ENCODE assay signal across 13 cellular contexts in the genomic region with DNA sequence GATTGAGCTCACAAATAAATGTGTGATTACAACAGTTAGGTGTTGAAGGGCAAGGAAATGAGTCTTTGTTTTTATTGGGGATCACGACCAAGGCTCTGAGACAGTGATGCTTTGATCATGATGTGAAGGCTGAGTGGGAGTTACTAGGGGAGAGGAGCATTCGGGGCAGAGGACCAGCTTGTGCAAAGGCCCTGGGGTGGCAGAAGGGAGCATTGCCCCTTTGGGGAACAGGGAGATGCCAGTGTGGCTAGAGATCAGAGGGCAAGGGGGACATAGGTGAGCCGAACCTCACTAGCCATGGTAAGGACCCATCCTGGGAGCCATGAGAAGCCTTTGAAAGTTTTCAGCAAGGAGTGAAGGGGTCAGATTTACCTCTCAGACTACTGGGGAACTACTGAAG. TPM values are rescaled to one million over a fixed set of nuclear protein-coding genes. Genes with fewer than 3 reads are reported as not detected.
DNase-seq lines count a peak whose midpoint lies in the region.
"Had no signal": no experiment of that assay in that cellular context is flagged by ENCODE, and none has a peak within 500 bp of the region (broad histone marks: within the 10 kb centered on the region; RNA-seq: fewer than 3 reads in every experiment).

No MANE protein-coding gene starts in this region.

- DNase-seq in T-helper 2 cell treated with Interferon-gamma antibody and Interleukin-4, amounts not matched to agents 5 μg/mL and 100 μg/mL, for 36 hours (ENCODE audit: low spot score) = no peak
- DNase-seq in T-helper 2 cell = no peak
- peak; percentile 19 for DNase-seq in NCI-H460 (ENCODE audit: extremely low read depth, low read depth)
- DNase-seq in posterior vena cava (ENCODE audit: low spot score) = peak; percentile 63
- DNase-seq in amniotic stem cell (lab: John Stamatoyannopoulos, UW) = no peak
- no peak for DNase-seq in NOMO-1 treated with dmso at 0.1 percent for 144 hours (lab: John Stamatoyannopoulos, UW; ENCODE audit: unreplicated experiment)
- DNase-seq: Caco-2; CD4-positive, CD25-positive, alpha-beta regulatory T cell; CD8-positive, alpha-beta T cell; DMS153; DND-41; GOT3 had no signal

- intact Hi-C loops in posterior vena cava (cut with DNase I) = no loop called here

- H3K4me1 Mint-ChIP-seq in T-helper 2 cell treated with Interferon-gamma antibody and Interleukin-4, amounts not matched to agents 5 μg/mL and 100 μg/mL, for 36 hours (ENCODE audit: low read depth) = peaks cover 17% of the 10 kb centered on the region

- peaks cover 33% of the 10 kb centered on the region for H3K36me3 Mint-ChIP-seq in T-helper 2 cell treated with Interferon-gamma antibody and Interleukin-4, amounts not matched to agents 5 μg/mL and 100 μg/mL, for 36 hours (ENCODE audit: low read depth)
- H3K36me3 Mint-ChIP-seq: CD4-positive, CD25-positive, alpha-beta regulatory T cell; CD8-positive, alpha-beta T cell had no signal

- H3K9me3 Mint-ChIP-seq in T-helper 2 cell treated with Interferon-gamma antibody and Interleukin-4, amounts not matched to agents 5 μg/mL and 100 μg/mL, for 36 hours = peaks cover 4% of the 10 kb centered on the region

- H3K27ac Mint-ChIP-seq in T-helper 2 cell treated with Interferon-gamma antibody and Interleukin-4, amounts not matched to agents 5 μg/mL and 100 μg/mL, for 36 hours = peak overlapping the region; percentile 3
- H3K27ac Mint-ChIP-seq: B cell; CD8-positive, alpha-beta T cell had no signal

- no peaks in the 10 kb centered on the region for H3K27me3 Mint-ChIP-seq in T-helper 2 cell treated with Interferon-gamma antibody and Interleukin-4, amounts not matched to agents 5 μg/mL and 100 μg/mL, for 36 hours (ENCODE audit: low read depth)
- H3K27me3 Mint-ChIP-seq: B cell; CD4-positive, CD25-positive, alpha-beta regulatory T cell had no signal

- H3K4me3 Mint-ChIP-seq in T-helper 2 cell treated with Interferon-gamma antibody and Interleukin-4, amounts not matched to agents 5 μg/mL and 100 μg/mL, for 36 hours = no peak overlapping the region
- H3K4me3 Mint-ChIP-seq: B cell; CD4-positive, CD25-positive, alpha-beta regulatory T cell; CD8-positive, alpha-beta T cell had no signal

RNA-seq across cellular contexts. Expression of a gene that starts 31.1 kb away (rescaled TPM):
- 1.4 and 1.8 TPM in 2 replicates for total RNA-seq in NCI-H460 (2014; rRNA removed; shearing (Covaris generic))
- 6.9 and 7.4 TPM in 2 replicates for polyA plus RNA-seq in NCI-H460 (2014; cell fraction: nucleus; rRNA removed)
- 1 to 10 TPM in 1 of 2 donors, under 1 TPM in 1; 1.00 to 1.3 TPM for total RNA-seq in posterior vena cava
- total RNA-seq: Caco-2; CD8-positive, alpha-beta T cell had no signal

Comparison
In these comparisons a context has a peak if more than half of its experiments do, and no peak if none do; other contexts are left out.
1. DNase-seq: peak in NCI-H460 (single experiment) and posterior vena cava (single experiment); none in T-helper 2 cell treated with Interferon-gamma antibody and Interleukin-4, amounts not matched to agents 5 μg/mL and 100 μg/mL, for 36 hours (single experiment), T-helper 2 cell (0 of 5), amniotic stem cell (single experiment) and NOMO-1 treated with dmso at 0.1 percent for 144 hours (single experiment).